ENCODE assay signal across 8 cellular contexts in the genomic region with DNA sequence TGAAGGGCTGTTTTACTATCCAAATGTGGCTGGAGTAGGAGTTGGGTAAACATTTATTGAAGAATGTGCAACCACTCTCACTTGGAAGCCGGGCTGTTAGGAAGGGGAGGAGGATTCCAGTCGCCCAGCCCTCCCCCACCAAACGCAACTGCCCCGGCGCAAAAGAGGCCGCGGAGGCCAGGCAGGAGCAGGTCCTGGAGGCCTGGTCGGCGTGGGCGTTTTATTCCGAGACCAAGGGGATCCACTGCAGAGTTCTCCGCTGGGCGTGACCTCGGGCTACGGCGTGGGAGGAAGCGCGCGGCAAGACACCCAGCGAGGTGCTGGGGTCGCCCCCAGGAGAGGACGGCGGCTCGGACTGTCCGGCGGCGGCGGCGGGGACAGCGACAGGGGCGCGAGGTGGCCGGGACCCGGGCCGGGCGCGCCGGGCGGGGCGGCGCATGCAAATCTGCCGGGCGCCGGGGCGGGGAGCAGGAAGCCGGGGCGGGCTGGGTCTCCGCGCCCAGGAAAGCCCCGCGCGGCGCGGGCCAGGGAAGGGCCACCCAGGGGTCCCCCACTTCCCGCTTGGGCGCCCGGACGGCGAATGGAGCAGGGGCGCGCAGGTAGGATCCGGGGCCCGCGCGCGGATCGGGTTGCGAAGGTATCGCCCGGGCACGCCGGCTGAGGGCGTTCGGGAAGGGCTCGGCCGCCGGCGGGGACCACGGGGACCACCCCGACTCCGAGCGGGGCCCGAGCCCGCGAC. TPM values are rescaled to one million over a fixed set of nuclear protein-coding genes. Genes with fewer than 3 reads are reported as not detected.
A peak's percentile ranks its signal among the peaks of the same experiment; 100 is the strongest.
DNase-seq lines count a peak whose midpoint lies in the region; ATAC-seq and TF ChIP-seq lines count a peak whose summit lies in the region.

A gene (plus strand): TSS at position 553 of the 739 bp plus-strand sequence. CDS start 26,230 bp downstream, outside the sequence.

- H3K36me3 ChIP-seq in HUES6 (ENCODE audit: control insufficient read depth, insufficient read depth, low read length) = no peaks in the 10 kb centered on the region

- intact Hi-C loops in lower leg skin (cut with DNase I; ENCODE audit: low total_unique reads) = loop anchor here (5.0 kb wide), 1 partner anchor 46 kb away; a partner anchor contains a TSS

- peak; percentile 61 for ATAC-seq in GM19324 (IDR thresholded peaks at IDR 0.05; ENCODE audit: low FRiP score, unreplicated experiment)
- ATAC-seq in activated CD4-positive, CD25-positive, alpha-beta regulatory T cell treated with anti-CD3 and anti-CD28 coated beads, Interleukin-2, amount 50 U/mL, for 24 hours = peak; percentile 4 to 8

- peaks cover 30% of the 10 kb centered on the region for H3K4me1 ChIP-seq in HUES6 (ENCODE audit: control insufficient read depth, insufficient read depth, low read length)

- WGBS in lower leg skin, 2 donors = 0 to 1% methylated on average over 2 to 57 of the region's 85 CpGs

- in situ Hi-C loops in ACHN (cut with HindIII; ENCODE audit: low pct_ligation_motif_present, low pct_unique_long_range_greater_than_20kb, low sequenced_read_pairs) = no loop called here

- H3K27ac ChIP-seq in HUES6 (ENCODE audit: low read depth, low read length) = peak within 1 kb of the TSS; percentile 60; the same call in 1 of the 2 replicates

- DNase-seq in ACHN = peak; percentile 95
- peak; percentile 15 for DNase-seq in dedifferentiated amniotic fluid mesenchymal stem cell (ENCODE audit: extremely low spot score)
- DNase-seq in lower leg skin (ENCODE audit: low spot score in 2 of 2) = peak; percentile 46 to 94
- DNase-seq in stimulated activated CD4-positive, alpha-beta T cell treated with anti-CD3 and anti-CD28 coated beads, TNF-alpha, amount 100 ng/mL, for 24 hours (ENCODE audit: low read depth in 3 of 3) = peak; percentile 45 to 83 (median 50)
- no peak for DNase-seq in NCI-H1436 treated with DMSO at 0.1 percent for 48 hours (lab: John Stamatoyannopoulos, UW)

- peak within 1 kb of the TSS; percentile 90 for H3K4me3 ChIP-seq in HUES6 (ENCODE audit: low read depth, low read length)
- peak within 1 kb of the TSS; percentile 76 for H3K4me3 ChIP-seq in lower leg skin (ENCODE audit: low read depth, poor library complexity, severe bottlenecking)

- no peak for TF ChIP-seq CTCF in lower leg skin (IDR thresholded peaks at IDR 0.05)

- TF ChIP-seq POLR2A in lower leg skin (IDR thresholded peaks at IDR 0.05) = no peak

- H3K9ac ChIP-seq in HUES6 (ENCODE audit: low read length) = peak within 1 kb of the TSS; percentile 86

- H3K27me3 ChIP-seq in HUES6 (ENCODE audit: control insufficient read depth, insufficient read depth, low read length) = no peaks in the 10 kb centered on the region

- no peaks in the 10 kb centered on the region for H3K9me3 ChIP-seq in HUES6 (ENCODE audit: control insufficient read depth, insufficient read depth, low read depth, low read length)

RNA-seq across cellular contexts. Expression of the gene that starts here (rescaled TPM):
- total RNA-seq in lower leg skin = 10 to 100 TPM; 22.3 to 35.0 (median 25.1) TPM
